Comparison of ENCODE assay signal across 9 cellular contexts in the genomic region with DNA sequence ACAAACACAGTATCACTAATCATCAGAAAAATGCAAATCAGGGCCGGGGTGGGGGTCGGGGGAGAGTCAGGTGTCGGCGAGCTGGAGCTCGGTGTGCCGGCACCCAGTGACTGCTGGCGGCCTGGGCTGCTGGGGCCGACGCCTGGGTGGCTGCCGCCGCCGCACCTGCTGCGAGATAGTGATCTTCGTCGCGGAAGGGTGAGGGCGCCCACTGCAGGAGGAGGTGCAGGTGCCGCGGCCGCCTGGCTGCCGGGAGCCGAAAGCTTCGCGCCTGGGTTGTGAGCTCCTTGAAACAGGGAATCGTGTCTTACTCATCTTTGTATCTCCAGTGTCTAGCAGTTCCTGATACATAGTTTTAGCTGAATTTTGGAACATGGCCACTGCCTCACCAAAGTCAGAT.
DNase-seq lines count a peak whose midpoint lies in the region; ATAC-seq and TF ChIP-seq lines count a peak whose summit lies in the region.
"Had no signal": no experiment of that assay in that cellular context is flagged by ENCODE, and none has a peak within 500 bp of the region (broad histone marks: within the 10 kb centered on the region; RNA-seq: fewer than 3 reads in every experiment).

No MANE protein-coding gene starts in this region.

- peak; percentile 84 for TF ChIP-seq CTCF in GM12865 (IDR thresholded peaks at IDR 0.05; ENCODE audit: insufficient read depth, low read depth, low read length, missing control alignments)

- DNase-seq in GM12865 (ENCODE audit: low read depth) = peak; percentile 92
- peak; percentile 23 for DNase-seq in HPDE6-E6E7 (ENCODE audit: extremely low spot score)
- peak; percentile 38 to 45 for DNase-seq in activated CD4-positive, alpha-beta T cell treated with anti-CD3 and anti-CD28 coated beads, Interleukin-2, amount 50 U/mL, for 48 hours
- peak; percentile 33 for DNase-seq in germinal center (ENCODE audit: low spot score)
- peak in 3 of 4 experiments; percentile 7 to 28 (median 18) for DNase-seq in stimulated activated CD4-positive, alpha-beta T cell treated with anti-CD3 and anti-CD28 coated beads, Interleukin-1b, Interleukin-23, amount 100 ng/mL, for 24 hours (ENCODE audit: low read depth in 4 of 4, low spot score in 1 of 4)
- DNase-seq in DMS79 (lab: John Stamatoyannopoulos, UW) = no peak
- DNase-seq in NCI-H1694 (lab: John Stamatoyannopoulos, UW) = no peak
- DNase-seq: left cardiac atrium had no signal

- H3K4me3 ChIP-seq in GM12865 (ENCODE audit: low read depth, low read length) = no peak overlapping the region

- ATAC-seq in GM21528 (IDR thresholded peaks at IDR 0.05; ENCODE audit: low FRiP score, unreplicated experiment) = peak; percentile 89

Comparison
In these comparisons a context has a peak if more than half of its experiments do, and no peak if none do; other contexts are left out.
1. DNase-seq: peak in GM12865 (single experiment), HPDE6-E6E7 (single experiment), activated CD4-positive, alpha-beta T cell treated with anti-CD3 and anti-CD28 coated beads, Interleukin-2, amount 50 U/mL, for 48 hours (2 of 2), germinal center (single experiment) and stimulated activated CD4-positive, alpha-beta T cell treated with anti-CD3 and anti-CD28 coated beads, Interleukin-1b, Interleukin-23, amount 100 ng/mL, for 24 hours (3 of 4); none in DMS79 (single experiment) and NCI-H1694 (single experiment).